9 cellular contexts compared by ENCODE assay signal in the genomic region with DNA sequence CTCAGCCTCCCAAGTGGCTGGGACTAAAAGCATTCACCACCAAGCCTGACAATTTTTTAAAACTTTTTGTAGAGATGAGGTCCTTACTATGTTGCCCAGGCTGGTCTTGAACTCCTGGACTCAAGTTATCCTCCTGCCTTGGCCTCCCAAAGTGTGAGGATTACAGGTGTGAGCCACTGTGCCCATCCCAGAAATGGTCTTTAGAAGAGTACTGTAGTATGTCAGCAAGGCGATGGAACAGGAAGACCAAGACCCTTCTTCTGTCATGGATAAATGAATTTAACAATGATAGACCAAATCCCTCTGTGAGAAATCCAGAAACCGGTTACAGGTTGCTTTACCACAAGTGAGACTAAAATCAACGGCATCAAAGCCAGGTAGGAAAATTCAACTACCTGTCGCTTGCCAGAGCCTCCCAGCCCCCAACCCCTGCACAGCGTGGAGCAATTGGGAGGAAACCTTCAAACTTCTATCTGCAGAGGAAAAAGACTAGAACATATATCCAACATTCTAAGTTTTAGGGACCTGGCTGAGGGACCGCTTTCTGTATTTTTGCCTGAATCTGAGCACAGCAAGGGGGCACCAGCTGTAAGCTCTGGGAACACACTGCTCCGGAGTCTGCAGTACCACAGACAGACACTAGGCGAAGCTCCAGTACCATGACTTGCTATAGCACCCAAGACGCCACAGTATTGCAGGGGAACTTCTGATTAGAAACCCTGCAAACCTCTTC. TPM values are rescaled to one million over a fixed set of nuclear protein-coding genes. Genes with fewer than 3 reads are reported as not detected.
DNase-seq lines count a peak whose midpoint lies in the region; TF ChIP-seq lines count a peak whose summit lies in the region.
"Had no signal": no experiment of that assay in that cellular context is flagged by ENCODE, and none has a peak within 500 bp of the region (broad histone marks: within the 10 kb centered on the region; RNA-seq: fewer than 3 reads in every experiment).

No MANE protein-coding gene starts in this region.

- H3K4me3 ChIP-seq in foreskin fibroblast (ENCODE audit: low read depth in 1 of 2, low read length in 2 of 2) (no peak overlapping the region), osteoblast (ENCODE audit: insufficient read depth, low read length) (no peak overlapping the region), tibial artery (no peak overlapping the region)
- H3K4me3 ChIP-seq: skin epidermis had no signal

- H3K79me2 ChIP-seq in osteoblast (ENCODE audit: insufficient read depth, low read length): no peaks in the 10 kb centered on the region

- H3K36me3 ChIP-seq in osteoblast (ENCODE audit: insufficient read depth, low read length) (no peaks in the 10 kb centered on the region), tibial artery (no peaks in the 10 kb centered on the region)

- intact Hi-C loops in tibial artery (cut with DNase I; ENCODE audit: low total_unique reads): no loop called here

- no peaks in the 10 kb centered on the region for H4K20me1 ChIP-seq in osteoblast (ENCODE audit: insufficient read depth, low read length)

- H3K27ac ChIP-seq in osteoblast (ENCODE audit: low read depth, low read length) (no peak overlapping the region), tibial artery (no peak overlapping the region)
- H3K27ac ChIP-seq: skin epidermis had no signal

- H3K4me1 ChIP-seq in osteoblast (ENCODE audit: insufficient read depth, low read length) (no peaks in the 10 kb centered on the region), tibial artery (no peaks in the 10 kb centered on the region)

- no peak overlapping the region for H2AFZ ChIP-seq in osteoblast (ENCODE audit: low read length)

- H3K4me2 ChIP-seq in osteoblast (ENCODE audit: insufficient read depth, low read length): no peak overlapping the region

- DNase-seq in GF-D8 (lab: John Stamatoyannopoulos, UW): peak; percentile 44
- DNase-seq in H4 (ENCODE audit: low spot score): peak; percentile 75
- peak; percentile 80 for DNase-seq in LHCN-M2 (ENCODE audit: low read depth)
- peak; percentile 90 for DNase-seq in RKO (ENCODE audit: low spot score)
- DNase-seq in activated T-cell treated with anti-CD3 and anti-CD28 coated beads, Interleukin-2, amount 50 U/mL, for 48 hours: peak; percentile 82 to 84
- peak; percentile 54 to 82 for DNase-seq in foreskin fibroblast
- peak; percentile 52 for DNase-seq in osteoblast (ENCODE audit: insufficient read length, low spot score, missing footprints)
- DNase-seq in tibial artery: peak; percentile 65 to 73

- H3K9me3 ChIP-seq in osteoblast (ENCODE audit: low read depth, low read length) (no peaks in the 10 kb centered on the region), tibial artery (no peaks in the 10 kb centered on the region)

- TF ChIP-seq CTCF in foreskin fibroblast (IDR thresholded peaks at IDR 0.05; ENCODE audit: low read depth, low read length) (peak; percentile 92), osteoblast (IDR thresholded peaks at IDR 0.05; ENCODE audit: extremely low read depth, low read depth, low read length) (peak; percentile 95), tibial artery (IDR thresholded peaks at IDR 0.05) (peak; percentile 40 to 45)

- H3K27me3 ChIP-seq in osteoblast (ENCODE audit: insufficient read depth, low read length) (peaks cover 28% of the 10 kb centered on the region), tibial artery (peaks cover 0 to 11% of the 10 kb centered on the region in 2 donors)

RNA-seq across cellular contexts. Expression of gene CPSF6, which starts 51.3 kb away (rescaled TPM):
- 22.4 and 25.3 TPM in 2 replicates for total RNA-seq in H4 (2014; rRNA removed; shearing (Covaris generic))
- 18.4 and 26.8 TPM in 2 replicates for total RNA-seq in LHCN-M2 (2014; rRNA removed)
- 37.7 TPM for polyA plus RNA-seq in LHCN-M2 (2012)
- 23.9 and 24.5 TPM in 2 replicates for total RNA-seq in osteoblast

RNA-seq across cellular contexts. Expression of gene LYZ, which starts 57.5 kb away (rescaled TPM):
- 0.12 TPM in 1 of 2 replicates, not detected in the other for total RNA-seq in H4 (2014; rRNA removed; shearing (Covaris generic))
- total RNA-seq in LHCN-M2 (2014; rRNA removed) (not detected in 2 replicates), osteoblast (1.8 and 8.3 TPM in 2 replicates)
- 0.10 TPM for polyA plus RNA-seq in LHCN-M2 (2012)

Comparison
In these comparisons a context has a peak if more than half of its experiments do, and no peak if none do; other contexts are left out.
1. CTCF ChIP-seq: peak in every context shown above with its lines; median percentile 95 in osteoblast; 92 in foreskin fibroblast; 42 in tibial artery.